In the genomic region with DNA sequence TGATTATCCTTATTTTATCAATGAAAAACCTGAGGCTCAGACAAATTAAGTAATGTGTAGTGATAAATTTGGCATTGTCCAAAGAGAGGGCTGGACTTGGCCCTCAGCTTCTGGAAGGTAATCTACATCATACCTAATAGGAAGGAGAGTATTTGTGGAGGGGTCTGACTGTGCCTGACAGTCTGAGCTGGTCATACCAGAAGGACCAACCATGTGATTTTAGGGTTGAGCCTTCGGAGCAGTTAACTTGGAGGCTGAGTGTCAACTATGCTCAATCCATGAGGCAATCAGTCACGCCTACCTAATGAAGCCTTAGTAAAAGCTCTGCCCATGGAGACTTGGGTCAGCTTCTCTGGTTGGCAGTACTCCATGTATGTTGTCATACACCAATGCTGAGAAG, we compare ENCODE assay signal across 25 cellular contexts.
"Had no signal": no experiment of that assay in that cellular context is flagged by ENCODE, and none has a peak within 500 bp of the region (broad histone marks: within the 10 kb centered on the region; RNA-seq: fewer than 3 reads in every experiment).

No MANE protein-coding gene starts in this region.

- H3K9me3 Mint-ChIP-seq: mesothelial cell of epicardium; naive B cell; natural killer cell treated with Interleukin-12 subunit alpha and Interleukin-12 subunit beta and Interleukin-15 and Interleukin-18, amount 100 ng/mL, for 72 hours; stimulated activated naive B cell treated with anti-CD40 and anti-IgM and Interleukin-4, amounts not matched to agents 10 μg/mL and 1 μg/mL and 100 μg/mL, for 72 hours had no signal

- FAIRE-seq: islet of Langerhans, urothelium cell line had no signal

- ATAC-seq: left lobe of liver; stimulated activated naive B cell treated with anti-CD40 and anti-IgM and Interleukin-4, amounts not matched to agents 10 μg/mL and 1 μg/mL and 100 μg/mL, for 72 hours; stimulated activated naive CD8-positive, alpha-beta T cell treated with anti-CD3 and anti-CD28 coated beads, Interleukin-15, Interleukin-2, amounts not matched to agents 100 U/mL and 50 U/mL, for 24 hours had no signal

- H3K4me1 ChIP-seq: right atrium auricular region, testis, thyroid gland had no signal

- H3K27ac ChIP-seq: lower lobe of right lung, ovary, right atrium auricular region, right lobe of liver, stomach, testis, thyroid gland, transverse colon, upper lobe of left lung had no signal

- H3K4me1 Mint-ChIP-seq: immature natural killer cell; naive B cell; stimulated activated naive B cell treated with anti-CD40 and anti-IgM and Interleukin-4, amounts not matched to agents 10 μg/mL and 1 μg/mL and 100 μg/mL, for 72 hours had no signal

- H3K4me3 ChIP-seq: lower lobe of right lung, ovary, right atrium auricular region, right lobe of liver, smooth muscle cell, stomach, testis, thyroid gland, transverse colon, upper lobe of left lung had no signal

- H3K27me3 ChIP-seq: ovary, right atrium auricular region, right lobe of liver, stomach, testis, thyroid gland, transverse colon, upper lobe of left lung had no signal

- H3K36me3 Mint-ChIP-seq: immature natural killer cell; mesothelial cell of epicardium; naive B cell; natural killer cell treated with Interleukin-12 subunit alpha and Interleukin-12 subunit beta and Interleukin-15 and Interleukin-18, amount 100 ng/mL, for 72 hours; stimulated activated naive B cell treated with anti-CD40 and anti-IgM and Interleukin-4, amounts not matched to agents 10 μg/mL and 1 μg/mL and 100 μg/mL, for 72 hours had no signal

- H3K4me3 Mint-ChIP-seq: immature natural killer cell; mesothelial cell of epicardium; naive B cell; natural killer cell treated with Interleukin-12 subunit alpha and Interleukin-12 subunit beta and Interleukin-15 and Interleukin-18, amount 100 ng/mL, for 72 hours; stimulated activated naive B cell treated with anti-CD40 and anti-IgM and Interleukin-4, amounts not matched to agents 10 μg/mL and 1 μg/mL and 100 μg/mL, for 72 hours had no signal

- DNase-seq: hypothalamus; immature natural killer cell; lower lobe of right lung; mammary epithelial cell; mesendoderm; naive B cell; ovary; right lobe of liver; stimulated activated CD4-positive, alpha-beta T cell treated with anti-CD3 and anti-CD28 coated beads, Interleukin-1b, Interleukin-23, amount 100 ng/mL, for 48 hours; stimulated activated CD4-positive, alpha-beta T cell treated with anti-CD3 and anti-CD28 coated beads, Interleukin-4, amount 100 ng/mL, for 1 hour; stimulated activated naive B cell treated with anti-CD40 and anti-IgM and Interleukin-4, amounts not matched to agents 10 μg/mL and 1 μg/mL and 100 μg/mL, for 72 hours; stimulated activated naive CD8-positive, alpha-beta T cell treated with anti-CD3 and anti-CD28 coated beads, Interleukin-15, Interleukin-2, amounts not matched to agents 100 U/mL and 50 U/mL, for 24 hours; stomach; testis; thyroid gland; transverse colon; upper lobe of left lung had no signal

- H3K36me3 ChIP-seq: lower lobe of right lung, ovary, right atrium auricular region, right lobe of liver, stomach, thyroid gland, transverse colon, upper lobe of left lung had no signal

- H3K9me3 ChIP-seq: lower lobe of right lung, ovary, right atrium auricular region, right lobe of liver, stomach, testis, thyroid gland, transverse colon, upper lobe of left lung had no signal

- H3K4me2 ChIP-seq: smooth muscle cell had no signal

- H3K27ac Mint-ChIP-seq: immature natural killer cell; mesothelial cell of epicardium; naive B cell; natural killer cell treated with Interleukin-12 subunit alpha and Interleukin-12 subunit beta and Interleukin-15 and Interleukin-18, amount 100 ng/mL, for 72 hours; progenitor cell of endocrine pancreas; stimulated activated naive B cell treated with anti-CD40 and anti-IgM and Interleukin-4, amounts not matched to agents 10 μg/mL and 1 μg/mL and 100 μg/mL, for 72 hours had no signal

- H3K27me3 Mint-ChIP-seq: progenitor cell of endocrine pancreas had no signal
